Comparison of ENCODE assay signal across 8 cellular contexts in the genomic region with DNA sequence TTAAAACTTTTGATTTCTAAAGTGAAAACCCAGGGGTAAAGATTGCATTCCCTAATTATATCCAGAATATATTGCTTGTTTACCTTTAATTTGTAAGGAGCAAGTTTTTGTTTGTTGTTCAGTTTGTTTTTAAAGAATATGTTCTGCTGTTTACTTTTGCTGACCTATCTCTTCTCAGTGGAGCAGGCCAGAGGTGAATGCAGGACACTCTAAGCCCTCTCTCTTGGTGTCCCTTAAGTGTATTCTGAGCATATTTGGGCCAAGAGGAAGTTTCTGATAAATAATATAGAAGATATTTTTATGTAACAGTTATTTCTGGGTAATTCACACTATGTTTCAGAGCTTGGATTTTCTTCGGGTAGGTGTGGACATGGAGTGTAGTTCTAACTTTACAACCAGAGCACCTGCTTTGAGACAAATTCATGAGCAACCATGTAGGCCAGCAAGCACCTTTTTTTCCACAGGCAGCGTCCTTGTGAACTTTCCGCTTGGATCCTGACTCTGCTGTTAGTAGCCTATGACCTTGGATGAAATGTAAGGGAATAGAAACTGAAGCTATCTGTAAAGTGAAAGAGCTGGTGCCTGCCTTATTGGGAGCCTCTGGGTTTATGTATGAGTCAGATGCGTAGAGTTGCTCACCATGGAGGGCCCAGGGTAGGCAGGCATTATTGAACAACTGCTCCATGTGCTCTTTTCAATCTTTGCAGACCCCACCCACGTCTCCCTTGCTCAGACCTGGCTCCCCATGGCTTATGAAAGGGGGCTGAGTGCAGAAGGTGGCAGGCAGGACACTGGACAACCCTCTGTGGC. TPM values are rescaled to one million over a fixed set of nuclear protein-coding genes. Genes with fewer than 3 reads are reported as not detected.
DNase-seq lines count a peak whose midpoint lies in the region; ATAC-seq and TF ChIP-seq lines count a peak whose summit lies in the region.

No MANE protein-coding gene starts in this region.

- H3K9me3 ChIP-seq in right atrium auricular region = no peaks in the 10 kb centered on the region
- no peaks in the 10 kb centered on the region for H3K9me3 ChIP-seq in subcutaneous abdominal adipose tissue (ENCODE audit: control insufficient read depth in 5 of 5, low read length in 5 of 5)

- peaks cover 72% of the 10 kb centered on the region for H3K4me1 Mint-ChIP-seq in T-helper 2 cell treated with Interferon-gamma antibody and Interleukin-4, amounts not matched to agents 5 μg/mL and 100 μg/mL, for 36 hours (ENCODE audit: low read depth)

- H3K27ac Mint-ChIP-seq in T-helper 2 cell treated with Interferon-gamma antibody and Interleukin-4, amounts not matched to agents 5 μg/mL and 100 μg/mL, for 36 hours = peak overlapping the region; percentile 96

- H3K27me3 ChIP-seq in right atrium auricular region (no peaks in the 10 kb centered on the region), subcutaneous abdominal adipose tissue (ENCODE audit: control insufficient read depth in 5 of 5, insufficient read depth in 4 of 5, low read length in 5 of 5) (no peaks in the 10 kb centered on the region)

- no peaks in the 10 kb centered on the region for H3K9me3 Mint-ChIP-seq in T-helper 2 cell treated with Interferon-gamma antibody and Interleukin-4, amounts not matched to agents 5 μg/mL and 100 μg/mL, for 36 hours

- peak; percentile 84 for ATAC-seq in GM18502 (IDR thresholded peaks at IDR 0.05; ENCODE audit: poor library complexity, unreplicated experiment)
- peak; percentile 61 for ATAC-seq in HG02623 (IDR thresholded peaks at IDR 0.05; ENCODE audit: unreplicated experiment)

- peaks cover 0 to 68% of the 10 kb centered on the region in 2 donors for H3K4me1 ChIP-seq in right atrium auricular region
- peaks cover 6 to 29% (median 24%) of the 10 kb centered on the region in 5 donors for H3K4me1 ChIP-seq in subcutaneous abdominal adipose tissue (ENCODE audit: control insufficient read depth in 5 of 5, insufficient read depth in 5 of 5, low read length in 5 of 5)

- H3K4me3 Mint-ChIP-seq in T-helper 2 cell treated with Interferon-gamma antibody and Interleukin-4, amounts not matched to agents 5 μg/mL and 100 μg/mL, for 36 hours = peak overlapping the region; percentile 77

- peaks cover 57% of the 10 kb centered on the region for H3K36me3 Mint-ChIP-seq in T-helper 2 cell treated with Interferon-gamma antibody and Interleukin-4, amounts not matched to agents 5 μg/mL and 100 μg/mL, for 36 hours (ENCODE audit: low read depth)

- peak overlapping the region in 1 of 5 donors; percentile 31 for H3K9ac ChIP-seq in subcutaneous abdominal adipose tissue (ENCODE audit: low read length in 5 of 5)

- H3K27me3 Mint-ChIP-seq in T-helper 2 cell treated with Interferon-gamma antibody and Interleukin-4, amounts not matched to agents 5 μg/mL and 100 μg/mL, for 36 hours (ENCODE audit: low read depth) = no peaks in the 10 kb centered on the region

- DNase-seq in T-helper 2 cell treated with Interferon-gamma antibody and Interleukin-4, amounts not matched to agents 5 μg/mL and 100 μg/mL, for 36 hours (ENCODE audit: low spot score) = peak; percentile 47
- DNase-seq in right atrium auricular region (ENCODE audit: low spot score) = no peak
- DNase-seq in GM03348 (ENCODE audit: low spot score) = no peak
- DNase-seq in DMS79 (lab: John Stamatoyannopoulos, UW) = no peak
- DNase-seq in cerebellum (ENCODE audit: low spot score) = no peak

- H3K27ac ChIP-seq in right atrium auricular region (peak overlapping the region; percentile 72 to 73), subcutaneous abdominal adipose tissue (ENCODE audit: low read depth, low read length) (peak overlapping the region; percentile 76)

- H3K4me3 ChIP-seq in right atrium auricular region (no peak overlapping the region), subcutaneous abdominal adipose tissue (ENCODE audit: low read depth in 1 of 5, low read length in 5 of 5) (no peak overlapping the region)

- peaks cover 28% of the 10 kb centered on the region for H3K36me3 ChIP-seq in right atrium auricular region
- peaks cover 0 to 32% (median 25%) of the 10 kb centered on the region in 5 donors for H3K36me3 ChIP-seq in subcutaneous abdominal adipose tissue (ENCODE audit: control insufficient read depth in 5 of 5, insufficient read depth in 5 of 5, low read length in 5 of 5)

- TF ChIP-seq CTCF in right atrium auricular region (IDR thresholded peaks at IDR 0.05) = no peak

RNA-seq across cellular contexts. Expression of a gene that starts 16.1 kb away (rescaled TPM):
- total RNA-seq in right atrium auricular region = 100 to 1,000 TPM; 277 to 390 TPM
- total RNA-seq in cerebellum = 40.9 TPM

RNA-seq across cellular contexts. Expression of a gene that starts 40.5 kb away (rescaled TPM):
- total RNA-seq in right atrium auricular region = 100 to 1,000 TPM; 113 to 120 TPM
- total RNA-seq in cerebellum = 79.8 TPM

RNA-seq across cellular contexts. Expression of a gene that starts 48.8 kb away (rescaled TPM):
- total RNA-seq in right atrium auricular region (10 to 100 TPM; 24.4 to 28.1 TPM), cerebellum (38.1 TPM)
